Comparison of ENCODE assay signal across 27 cellular contexts in the genomic region with DNA sequence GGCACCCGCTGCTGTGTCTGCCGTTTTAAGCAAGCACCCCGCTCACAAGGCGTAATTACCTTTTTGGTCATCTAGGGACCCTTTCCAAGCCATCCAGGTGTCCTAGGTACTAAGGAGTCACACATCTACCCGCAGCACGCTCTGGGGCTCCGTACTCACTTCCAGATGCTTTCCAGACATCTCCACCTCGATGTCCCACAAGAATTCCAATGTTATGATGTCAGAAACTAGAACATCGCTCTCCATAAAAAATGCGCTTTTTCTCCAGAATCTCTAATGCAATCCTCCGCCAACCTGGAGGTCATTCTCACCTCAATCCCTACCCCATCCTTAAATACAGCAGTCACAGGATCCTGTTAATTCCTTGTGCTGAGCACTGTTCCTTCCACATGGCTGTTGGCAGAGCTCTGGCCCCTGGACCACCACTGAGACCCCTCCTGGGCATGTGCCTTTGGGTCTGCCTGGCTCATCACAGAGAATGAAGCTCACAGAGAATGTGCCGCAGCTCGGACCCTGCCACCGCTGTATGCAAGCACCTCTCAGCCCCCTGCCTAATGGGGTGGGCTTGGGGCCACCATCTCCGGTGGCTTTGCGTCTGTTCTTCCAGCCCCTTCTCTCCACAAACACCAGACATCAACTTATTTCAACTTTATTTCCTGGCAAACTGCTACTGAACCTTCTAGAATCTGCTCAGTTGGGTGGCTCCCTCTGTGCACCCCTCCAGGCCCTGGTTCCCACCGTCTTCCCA. TPM values are rescaled to one million over a fixed set of nuclear protein-coding genes. Genes with fewer than 3 reads are reported as not detected.
DNase-seq lines count a peak whose midpoint lies in the region; TF ChIP-seq lines count a peak whose summit lies in the region.
"Had no signal": no experiment of that assay in that cellular context is flagged by ENCODE, and none has a peak within 500 bp of the region (broad histone marks: within the 10 kb centered on the region; RNA-seq: fewer than 3 reads in every experiment).

No MANE protein-coding gene starts in this region.

- H3K27ac ChIP-seq in coronary artery = no peak overlapping the region
- no peak overlapping the region for H3K27ac ChIP-seq in stomach
- H3K27ac ChIP-seq: ascending aorta, HL-60, RWPE1, SJSA1, skin epidermis, uterus, WERI-Rb-1 had no signal

- TF ChIP-seq CTCF in coronary artery (IDR thresholded peaks at IDR 0.05) = no peak
- no peak for TF ChIP-seq CTCF in stomach (IDR thresholded peaks at IDR 0.05)

- intact Hi-C loops in stomach (cut with DNase I; ENCODE audit: low total_unique reads) = no loop called here

- H3K27me3 ChIP-seq in stomach = peaks cover 0 to 48% (median 10%) of the 10 kb centered on the region in 3 donors
- H3K27me3 ChIP-seq: ascending aorta, SJSA1, uterus had no signal

- DNase-seq in GM03348 (ENCODE audit: low spot score) (peak; percentile 37), coronary artery (ENCODE audit: low spot score) (peak; percentile 54), mesenteric fat pad (ENCODE audit: low spot score) (peak; percentile 45), stomach (peak; percentile 17), GDM1 (lab: John Stamatoyannopoulos, UW) (no peak), amniotic stem cell (lab: John Stamatoyannopoulos, UW) (no peak)
- no peak for DNase-seq in stimulated activated CD4-positive, alpha-beta T cell treated with anti-CD3 and anti-CD28 coated beads, Interleukin-1b, Interleukin-23, amount 100 ng/mL, for 48 hours
- DNase-seq: ACHN; activated CD4-positive, alpha-beta T cell treated with anti-CD3 and anti-CD28 coated beads, Interleukin-2, amount 10 ng/mL, durations not matched to agents 24 days and 14 days; activated effector memory CD4-positive, alpha-beta T cell treated with anti-CD3 and anti-CD28 coated beads, Interleukin-2, amount 50 U/mL, for 16 hours; activated naive CD8-positive, alpha-beta T cell treated with anti-CD3 and anti-CD28 coated beads for 36 hours; activated T-cell treated with anti-CD3 and anti-CD28 coated beads, Interleukin-2, amount 50 U/mL, for 1 hour; DMS53; KG1; NCI-H1105; NCI-H187 treated with DMSO at 0.1 percent for 48 hours; NCI-H2171 treated with DMSO at 0.1 percent for 48 hours; NCI-H510A; stimulated activated naive CD4-positive, alpha-beta T cell treated with Interleukin-2 at 50 U/mL for 16 hours; T-helper 9 cell; uterus; WERI-Rb-1 had no signal

- no peak for TF ChIP-seq EP300 in stomach (IDR thresholded peaks at IDR 0.05)

- H3K4me1 ChIP-seq in stomach = peaks cover 0 to 24% (median 10%) of the 10 kb centered on the region in 4 donors

- no peak for TF ChIP-seq POLR2A in stomach (IDR thresholded peaks at IDR 0.05)

- no peak overlapping the region for H3K4me3 ChIP-seq in coronary artery
- H3K4me3 ChIP-seq in stomach = no peak overlapping the region
- H3K4me3 ChIP-seq: ascending aorta, SJSA1, skin epidermis, uterus had no signal

- H3K36me3 ChIP-seq in stomach = no peaks in the 10 kb centered on the region
- H3K36me3 ChIP-seq: ascending aorta, SJSA1, uterus, WERI-Rb-1 had no signal

- H3K9me3 ChIP-seq in stomach = no peaks in the 10 kb centered on the region
- H3K9me3 ChIP-seq: ascending aorta, SJSA1, uterus had no signal

- WGBS in stomach, 5 donors = 74 to 86% (median 80%) methylated on average over 17 of the region's 17 CpGs

RNA-seq across cellular contexts. Expression of a gene that starts 4.6 kb away (rescaled TPM):
- 228 TPM for total RNA-seq in mesenteric fat pad
- total RNA-seq in stomach = 10 to 100 TPM; 24.9 to 71.6 (median 42.0) TPM
- 1 to 10 TPM; 3.3 to 8.0 (median 5.0) TPM for polyA plus RNA-seq in stomach

Comparison
In these comparisons a context has a peak if more than half of its experiments do, and no peak if none do; other contexts are left out.
1. DNase-seq: peak in GM03348 (single experiment), coronary artery (single experiment), mesenteric fat pad (single experiment) and stomach (single experiment); none in stimulated activated CD4-positive, alpha-beta T cell treated with anti-CD3 and anti-CD28 coated beads, Interleukin-1b, Interleukin-23, amount 100 ng/mL, for 48 hours (single experiment), GDM1 (single experiment) and amniotic stem cell (single experiment).